ENCODE assay signal across 8 cellular contexts in the genomic region with DNA sequence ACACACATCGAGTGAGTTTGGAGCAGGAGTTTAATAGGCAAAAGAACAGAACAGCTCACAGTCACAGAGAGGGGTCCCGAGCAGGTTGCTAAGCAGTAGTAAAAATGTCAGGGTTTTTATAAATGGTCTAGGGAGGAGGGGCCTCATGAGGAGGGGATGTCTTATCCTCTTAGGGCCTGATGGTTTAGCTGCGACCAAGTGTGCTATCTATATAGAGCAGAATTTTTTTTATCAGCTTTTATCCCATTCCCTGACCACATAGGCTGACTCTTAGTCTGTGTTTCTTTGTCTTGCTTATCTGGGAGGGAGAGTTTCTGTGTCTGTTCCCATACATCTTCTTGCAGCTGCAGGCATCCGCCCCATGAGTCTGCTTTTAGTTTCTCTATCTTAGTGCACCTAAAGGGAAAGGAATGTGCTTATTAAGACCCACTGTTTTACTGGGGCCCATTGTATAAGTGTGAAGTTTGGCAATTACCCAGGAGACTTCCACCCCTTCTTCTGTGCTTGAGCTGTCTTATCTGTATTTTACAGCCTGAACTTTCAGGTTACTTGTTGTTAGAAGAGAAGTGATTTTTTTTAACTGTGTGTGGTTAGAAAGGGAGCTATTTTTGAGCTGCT. TPM values are rescaled to one million over a fixed set of nuclear protein-coding genes. Genes with fewer than 3 reads are reported as not detected.
DNase-seq lines count a peak whose midpoint lies in the region; ATAC-seq and TF ChIP-seq lines count a peak whose summit lies in the region.

No MANE protein-coding gene starts in this region.

- DNase-seq in SK-N-SH (no peak), cardiac muscle cell (ENCODE audit: low read depth in 1 of 2, low spot score in 1 of 2) (peak; percentile 53 to 84), NCI-H1694 (lab: John Stamatoyannopoulos, UW) (no peak)
- no peak for DNase-seq in stimulated activated CD4-positive, alpha-beta T cell treated with anti-CD3 and anti-CD28 coated beads, Interleukin-1b, Interleukin-23, amount 100 ng/mL, for 48 hours

- H3K27ac ChIP-seq in ACC112 (ENCODE audit: low read depth, low read length) (peak overlapping the region; percentile 51; the same call in 1 of the 2 replicates), SK-N-SH (ENCODE audit: low read depth in 2 of 2, low read length in 1 of 2) (peak overlapping the region; percentile 65 to 66), cardiac muscle cell (peak overlapping the region; percentile 84), skin epidermis (peak overlapping the region in 16 of 21 experiments; percentile 4 to 80 (median 52))

- WGBS in SK-N-SH (ENCODE audit: low lambda C conversion rate): 49% methylated on average over 4 of the region's 4 CpGs

- ATAC-seq in GM21528 (IDR thresholded peaks at IDR 0.05; ENCODE audit: low FRiP score, unreplicated experiment) (peak; percentile 47), HG02588 (IDR thresholded peaks at IDR 0.05; ENCODE audit: unreplicated experiment) (no peak)

- H3K36me3 ChIP-seq in ACC112 (ENCODE audit: insufficient read depth, low read length) (no peaks in the 10 kb centered on the region), SK-N-SH (replicated peaks in 1 of 2; ENCODE audit: control insufficient read depth in 1 of 2, insufficient read depth in 2 of 2, low read length in 1 of 2) (peaks cover 0 to 3% of the 10 kb centered on the region in 2 experiments), cardiac muscle cell (no peaks in the 10 kb centered on the region)

- TF ChIP-seq RAD21 in SK-N-SH (IDR thresholded peaks at IDR 0.05; ENCODE audit: low read length): no peak

- CTCF ChIA-PET in SK-N-SH (lab: Yijun Ruan, JAX): interaction anchor here (1.4 to 5.5 kb wide), 3 partner anchors 16 to 78 kb away, joined by 3 to 37 read pairs (median 27); no protein-coding TSS in a partner anchor

- no peaks in the 10 kb centered on the region for H3K27me3 ChIP-seq in ACC112 (ENCODE audit: insufficient read depth, low read length)
- no peaks in the 10 kb centered on the region for H3K27me3 ChIP-seq in SK-N-SH (ENCODE audit: insufficient read depth)
- H3K27me3 ChIP-seq in cardiac muscle cell: no peaks in the 10 kb centered on the region

- H4K20me1 ChIP-seq in SK-N-SH (ENCODE audit: insufficient read depth): no peaks in the 10 kb centered on the region

- H3K9me2 ChIP-seq in SK-N-SH: no peaks in the 10 kb centered on the region

- H3K4me3 ChIP-seq in ACC112 (ENCODE audit: low read depth, low read length): peak overlapping the region; percentile 75
- H3K4me3 ChIP-seq in SK-N-SH (ENCODE audit: low read depth in 2 of 2, low read length in 1 of 2): peak overlapping the region in 1 of 2 experiments; percentile 30; a peak in 2 of 4 replicates
- H3K4me3 ChIP-seq in cardiac muscle cell: no peak overlapping the region
- H3K4me3 ChIP-seq in skin epidermis: peak overlapping the region in 2 of 7 experiments; percentile 1 to 11

- no peak for TF ChIP-seq EP300 in SK-N-SH (IDR thresholded peaks at IDR 0.05; ENCODE audit: borderline replicate concordance in 1 of 2, low read depth in 1 of 2, low read length in 1 of 2)

- POLR2A ChIA-PET in SK-N-SH (lab: Yijun Ruan, JAX): no interaction called here

- TF ChIP-seq CTCF in SK-N-SH (IDR thresholded peaks at IDR 0.05): no peak
- no peak for TF ChIP-seq CTCF in cardiac muscle cell (IDR thresholded peaks at IDR 0.05; ENCODE audit: low read depth, low read length)

- H3K9me3 ChIP-seq in SK-N-SH: no peaks in the 10 kb centered on the region
- no peaks in the 10 kb centered on the region for H3K9me3 ChIP-seq in cardiac muscle cell (ENCODE audit: low read depth)

- H3K4me1 ChIP-seq in ACC112 (ENCODE audit: control insufficient read depth, insufficient read depth, low read length, unreplicated experiment) (peaks cover 23% of the 10 kb centered on the region), SK-N-SH (ENCODE audit: control insufficient read depth in 1 of 2, insufficient read depth in 2 of 2, low read depth in 1 of 2, low read length in 1 of 2) (peaks cover 14 to 17% of the 10 kb centered on the region in 2 experiments; a peak in 3 of 4 replicates), cardiac muscle cell (ENCODE audit: low read depth) (peaks cover 31% of the 10 kb centered on the region)

- H3F3A ChIP-seq in SK-N-SH (replicated peaks; ENCODE audit: insufficient read depth): peaks cover 4% of the 10 kb centered on the region

- peak overlapping the region; percentile 54; the same call in 1 of the 2 replicates for H3K9ac ChIP-seq in SK-N-SH

- H3K79me2 ChIP-seq in ACC112 (ENCODE audit: control insufficient read depth, insufficient read depth, low read length, unreplicated experiment) (no peaks in the 10 kb centered on the region), SK-N-SH (ENCODE audit: insufficient read depth) (no peaks in the 10 kb centered on the region)

- peak overlapping the region; percentile 69 for H3K4me2 ChIP-seq in SK-N-SH

- peak overlapping the region; percentile 79 for H2AFZ ChIP-seq in ACC112 (ENCODE audit: low read length, unreplicated experiment)
- H2AFZ ChIP-seq in SK-N-SH (ENCODE audit: low read depth): peak overlapping the region; percentile 49; the same call in 1 of the 2 replicates

TF ChIP-seq in SK-N-SH, 30 proteins besides CTCF, POLR2A, EP300 and RAD21:
- TF ChIP-seq YY1 (IDR thresholded peaks at IDR 0.05; ENCODE audit: low read depth): no peak
- TF ChIP-seq MXI1 (IDR thresholded peaks at IDR 0.05; ENCODE audit: low read depth, low read length): no peak
- TF ChIP-seq RCOR1 (IDR thresholded peaks at IDR 0.05; ENCODE audit: low read length): no peak
- TF ChIP-seq TCF12 (IDR thresholded peaks at IDR 0.05): no peak
- no peak for TF ChIP-seq POLR2AphosphoS5 (IDR thresholded peaks at IDR 0.05; ENCODE audit: low read depth, low read length)

RNA-seq across cellular contexts. Expression of gene GMCL1, which starts 30.4 kb away (rescaled TPM):
- polyA plus RNA-seq in SK-N-SH (2012; rRNA removed) (5.3 and 6.2 TPM in 2 replicates), cardiac muscle cell (13.2 and 22.8 TPM in 2 replicates)
- polyA plus RNA-seq in SK-N-SH (2012; cell fraction: cytosol; rRNA removed): 6.4 and 7.6 TPM in 2 replicates
- 6.2 and 8.9 TPM in 2 replicates for polyA plus RNA-seq in SK-N-SH (2012; cell fraction: nucleus; rRNA removed)
- total RNA-seq in cardiac muscle cell: 20.6 and 46.5 TPM in 2 replicates

RNA-seq across cellular contexts. Expression of gene ANXA4, which starts 57.1 kb away (rescaled TPM):
- 93.2 and 137 TPM in 2 replicates for polyA plus RNA-seq in SK-N-SH (2012; rRNA removed)
- 86.9 and 101 TPM in 2 replicates for polyA plus RNA-seq in SK-N-SH (2012; cell fraction: cytosol; rRNA removed)
- polyA plus RNA-seq in SK-N-SH (2012; cell fraction: nucleus; rRNA removed): 126 and 213 TPM in 2 replicates
- 11.0 and 18.0 TPM in 2 replicates for total RNA-seq in cardiac muscle cell
- polyA plus RNA-seq in cardiac muscle cell: 27.2 and 36.1 TPM in 2 replicates

Comparison
In these comparisons a context has a peak if more than half of its experiments do, and no peak if none do; other contexts are left out.
1. DNase-seq: peak in cardiac muscle cell (2 of 2); none in SK-N-SH (single experiment), NCI-H1694 (single experiment) and stimulated activated CD4-positive, alpha-beta T cell treated with anti-CD3 and anti-CD28 coated beads, Interleukin-1b, Interleukin-23, amount 100 ng/mL, for 48 hours (single experiment).
2. Peak in every context shown above with its lines, with median percentiles within 50 percentile points of each other: H3K27ac ChIP-seq.